Comparison of ENCODE assay signal across 19 cellular contexts in the genomic region with DNA sequence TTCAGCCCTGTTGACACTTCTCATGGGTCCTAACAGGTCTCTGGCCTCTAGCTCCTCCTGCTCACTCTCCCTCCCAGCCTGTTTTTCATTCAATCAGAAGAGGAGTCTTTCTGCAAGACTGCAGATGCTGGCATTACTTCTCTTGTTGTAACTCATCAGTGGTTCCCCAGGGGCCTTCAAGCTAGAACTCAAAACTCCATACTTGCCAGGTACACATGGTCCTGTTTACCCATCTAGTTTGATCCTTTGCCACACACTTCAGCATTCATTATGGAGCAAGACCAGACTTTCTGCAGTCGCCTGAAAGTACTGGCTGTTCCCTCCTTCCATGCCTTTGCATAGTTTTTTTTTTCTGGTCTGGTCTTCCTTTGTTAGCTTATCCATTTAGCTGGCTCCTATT.
"Had no signal": no experiment of that assay in that cellular context is flagged by ENCODE, and none has a peak within 500 bp of the region (broad histone marks: within the 10 kb centered on the region; RNA-seq: fewer than 3 reads in every experiment).

No MANE protein-coding gene starts in this region.

- DNase-seq: activated CD4-positive, alpha-beta T cell treated with anti-CD3 and anti-CD28 coated beads for 1 hour; activated CD8-positive, alpha-beta memory T cell treated with anti-CD3 and anti-CD28 coated beads, Interleukin-2, amount 50 U/mL, for 48 hours; activated CD8-positive, alpha-beta T cell treated with anti-CD3 and anti-CD28 coated beads for 36 hours; activated naive CD4-positive, alpha-beta T cell treated with anti-CD3 and anti-CD28 coated beads, Interleukin-2, amount 50 U/mL, for 16 hours; amniotic stem cell; dermis blood vessel endothelial cell; erythroblast; foreskin melanocyte; heart right ventricle; islet precursor cell; left lung; mesenchymal stem cell; nephron progenitor cell; ovary; stimulated activated naive B cell treated with anti-CD40 and anti-IgM and Interleukin-4, amounts not matched to agents 10 μg/mL and 1 μg/mL and 100 μg/mL, for 72 hours; T1000 had no signal

- H3K4me3 Mint-ChIP-seq: activated CD8-positive, alpha-beta T cell treated with anti-CD3 and anti-CD28 coated beads for 36 hours; brain; nephron progenitor cell; stimulated activated naive B cell treated with anti-CD40 and anti-IgM and Interleukin-4, amounts not matched to agents 10 μg/mL and 1 μg/mL and 100 μg/mL, for 72 hours had no signal

- H3K4me1 Mint-ChIP-seq: brain had no signal

- H3K9me3 ChIP-seq: ovary had no signal

- H3K27me3 Mint-ChIP-seq: activated CD8-positive, alpha-beta T cell treated with anti-CD3 and anti-CD28 coated beads for 36 hours; brain; stimulated activated naive B cell treated with anti-CD40 and anti-IgM and Interleukin-4, amounts not matched to agents 10 μg/mL and 1 μg/mL and 100 μg/mL, for 72 hours had no signal

- H3K27ac ChIP-seq: heart right ventricle, left lung, ovary, SJSA1 had no signal

- H3K27ac Mint-ChIP-seq: activated CD8-positive, alpha-beta T cell treated with anti-CD3 and anti-CD28 coated beads for 36 hours; activated T-helper 2 cell treated with anti-CD3 and anti-CD28 coated beads, Interferon-gamma antibody, Interleukin-2, Interleukin-4, amounts not matched to agents 10 μg/mL and 5 μg/mL and 100 μg/mL, durations not matched to agents 14 hours and 24 hours and 36 hours; brain; nephron progenitor cell; stimulated activated naive B cell treated with anti-CD40 and anti-IgM and Interleukin-4, amounts not matched to agents 10 μg/mL and 1 μg/mL and 100 μg/mL, for 72 hours had no signal

- H3K27me3 ChIP-seq: heart right ventricle, left lung, ovary, SJSA1 had no signal

- ATAC-seq: activated CD8-positive, alpha-beta T cell treated with anti-CD3 and anti-CD28 coated beads for 36 hours; left lung; stimulated activated naive B cell treated with anti-CD40 and anti-IgM and Interleukin-4, amounts not matched to agents 10 μg/mL and 1 μg/mL and 100 μg/mL, for 72 hours had no signal

- H3K4me3 ChIP-seq: heart right ventricle, left lung, ovary, SJSA1 had no signal

- H3K36me3 ChIP-seq: heart right ventricle, ovary, SJSA1 had no signal

- H3K4me1 ChIP-seq: left lung, SJSA1 had no signal
